8 cellular contexts compared by ENCODE assay signal in the genomic region with DNA sequence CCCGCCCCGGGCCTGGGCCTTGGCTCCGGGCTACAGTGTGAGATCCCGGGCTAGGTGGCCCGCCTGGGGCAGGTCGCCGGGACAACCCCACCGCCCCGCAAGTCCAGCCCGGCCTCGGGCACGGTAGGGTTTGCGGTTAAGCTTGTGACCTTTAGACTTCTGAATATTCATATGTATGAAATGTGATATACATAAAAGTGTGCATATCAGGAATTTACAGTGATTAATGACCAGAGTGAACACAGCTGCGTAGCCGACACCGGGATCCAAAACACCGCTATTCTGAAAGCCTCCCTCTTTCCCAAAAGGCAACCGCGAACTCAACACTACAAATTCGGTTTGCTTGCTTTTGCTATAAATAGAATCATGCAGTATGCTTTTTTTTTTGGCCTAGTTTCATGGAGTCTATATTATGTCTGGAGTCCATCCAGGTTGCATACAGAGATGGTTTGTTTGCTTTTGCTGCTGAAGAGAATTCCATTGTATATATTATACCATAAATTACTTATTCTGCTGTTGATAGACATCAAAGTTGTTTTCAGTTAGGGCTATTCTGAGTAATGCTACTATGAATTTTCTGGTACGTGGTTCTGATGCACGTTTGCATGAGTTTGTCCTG. TPM values are rescaled to one million over a fixed set of nuclear protein-coding genes. Genes with fewer than 3 reads are reported as not detected.
DNase-seq lines count a peak whose midpoint lies in the region; ATAC-seq and TF ChIP-seq lines count a peak whose summit lies in the region.

No MANE protein-coding gene starts in this region.

- peak overlapping the region; percentile 94 for H3K4me3 Mint-ChIP-seq in CD8-positive, alpha-beta T cell
- peak overlapping the region; percentile 98 for H3K4me3 Mint-ChIP-seq in type B pancreatic cell

- peaks cover 33% of the 10 kb centered on the region for H3K36me3 Mint-ChIP-seq in CD8-positive, alpha-beta T cell
- peaks cover 3% of the 10 kb centered on the region for H3K36me3 Mint-ChIP-seq in type B pancreatic cell

- peak overlapping the region; percentile 96 for H3K27ac Mint-ChIP-seq in CD8-positive, alpha-beta T cell
- peak overlapping the region; percentile 96 for H3K27ac Mint-ChIP-seq in type B pancreatic cell

- intact Hi-C loops in CD8-positive, alpha-beta T cell (cut with DNase I, micrococcal nuclease), result loop anchor here (1.0 to 10.0 kb wide), 11 partner anchors 18 to 1561 kb away; partner anchors contain the start of genes SELENOS (in 2 of the 2), TARS3 (in 2 of the 2), TM2D3 (in 2 of the 2) and ADAMTS17 (in 1 of the 2)

- H3F3A ChIP-seq in Loucy (ENCODE audit: low read depth), result peaks cover 5% of the 10 kb centered on the region; the same call in 1 of the 2 replicates

- H3K4me1 Mint-ChIP-seq in CD8-positive, alpha-beta T cell (ENCODE audit: low read depth), result peaks cover 47% of the 10 kb centered on the region
- peaks cover 24% of the 10 kb centered on the region for H3K4me1 Mint-ChIP-seq in type B pancreatic cell (ENCODE audit: unreplicated experiment)

- H4K20me1 ChIP-seq in Loucy (ENCODE audit: insufficient read depth, low read length, poor library complexity, severe bottlenecking), result peaks cover 37% of the 10 kb centered on the region

- no peak for ATAC-seq in CD8-positive, alpha-beta T cell

- no peaks in the 10 kb centered on the region for H3K9me3 Mint-ChIP-seq in CD8-positive, alpha-beta T cell
- no peaks in the 10 kb centered on the region for H3K9me3 Mint-ChIP-seq in type B pancreatic cell

- CTCF ChIA-PET in CD8-positive, alpha-beta T cell (lab: Charles Lee), result interaction anchor here (0.8 to 5.0 kb wide), 2 partner anchors 37 to 345 kb away, joined by 3 to 30 read pairs; no protein-coding TSS in a partner anchor

- no peak for TF ChIP-seq CTCF in CD8-positive, alpha-beta T cell (IDR thresholded peaks at IDR 0.05)
- no peak for TF ChIP-seq CTCF in Loucy (conservative IDR thresholded peaks at IDR 0.05; ENCODE audit: low read length)
- TF ChIP-seq CTCF in cardiac fibroblast (IDR thresholded peaks at IDR 0.05; ENCODE audit: low read depth, low read length), result no peak
- TF ChIP-seq CTCF in type B pancreatic cell (conservative IDR thresholded peaks at IDR 0.05), result no peak

- no peaks in the 10 kb centered on the region for H3K36me3 ChIP-seq in CD8-positive, alpha-beta T cell (ENCODE audit: insufficient read depth, low read length)
- H3K36me3 ChIP-seq in Loucy (ENCODE audit: insufficient read depth, low read length), result no peaks in the 10 kb centered on the region

- H2AFZ ChIP-seq in Loucy (ENCODE audit: low read length), result peak overlapping the region; percentile 86

- peak overlapping the region; percentile 97 for H3K4me3 ChIP-seq in CD8-positive, alpha-beta T cell (ENCODE audit: low read depth, low read length)
- peak overlapping the region; percentile 97 for H3K4me3 ChIP-seq in Loucy (ENCODE audit: low read length, poor library complexity, severe bottlenecking)
- H3K4me3 ChIP-seq in cardiac fibroblast (replicated peaks in 1 of 2; ENCODE audit: low read depth in 2 of 2, low read length in 2 of 2), result peak overlapping the region; percentile 85 to 92

- DNase-seq in CD8-positive, alpha-beta T cell, result no peak
- DNase-seq in cardiac fibroblast (ENCODE audit: low read depth in 2 of 2), result peak; percentile 7 to 49
- peak; percentile 18 for DNase-seq in medulla oblongata (ENCODE audit: extremely low spot score)
- DNase-seq in type B pancreatic cell (ENCODE audit: extremely low spot score, unreplicated experiment), result no peak
- DNase-seq in NOMO-1 (lab: John Stamatoyannopoulos, UW; ENCODE audit: unreplicated experiment in 2 of 2), result no peak
- DNase-seq in NK-92 treated with Interleukin-12 subunit alpha and Interleukin-12 subunit beta, amount 100 ng/mL, for 24 hours (lab: John Stamatoyannopoulos, UW), result no peak
- DNase-seq in occipital lobe (lab: John Stamatoyannopoulos, UW), result no peak

- H3K4me1 ChIP-seq in CD8-positive, alpha-beta T cell (ENCODE audit: insufficient read depth, low read length), result peaks cover 42% of the 10 kb centered on the region
- H3K4me1 ChIP-seq in Loucy (ENCODE audit: insufficient read depth, low read length, poor library complexity, severe bottlenecking), result peaks cover 34% of the 10 kb centered on the region

- peaks cover 47% of the 10 kb centered on the region for H3K79me2 ChIP-seq in Loucy (ENCODE audit: insufficient read depth, low read length)

- no peaks in the 10 kb centered on the region for H3K27me3 Mint-ChIP-seq in CD8-positive, alpha-beta T cell (ENCODE audit: low read depth)
- no peaks in the 10 kb centered on the region for H3K27me3 Mint-ChIP-seq in type B pancreatic cell

- no peaks in the 10 kb centered on the region for H3K9me2 ChIP-seq in Loucy (replicated peaks; ENCODE audit: low read depth, low read length)

- peak overlapping the region; percentile 92 for H3K9ac ChIP-seq in Loucy (ENCODE audit: low read depth, low read length, poor library complexity, severe bottlenecking)

- H3K4me2 ChIP-seq in Loucy (ENCODE audit: low read depth, low read length, poor library complexity, severe bottlenecking), result peak overlapping the region; percentile 87

- POLR2A ChIA-PET in CD8-positive, alpha-beta T cell (lab: Charles Lee), result interaction anchor here (0.6 to 3.5 kb wide), 11 partner anchors 10 to 429 kb away, joined by 3 to 34 read pairs (median 4); partner anchors contain the start of gene TARS3

- H3K9me3 ChIP-seq in CD8-positive, alpha-beta T cell (ENCODE audit: low read length), result no peaks in the 10 kb centered on the region
- H3K9me3 ChIP-seq in Loucy (ENCODE audit: insufficient read depth, low read depth, low read length), result no peaks in the 10 kb centered on the region

- H3K27ac ChIP-seq in CD8-positive, alpha-beta T cell (ENCODE audit: low read depth, low read length), result peak overlapping the region; percentile 98

- H3K27me3 ChIP-seq in CD8-positive, alpha-beta T cell (ENCODE audit: insufficient read depth, low read length), result no peaks in the 10 kb centered on the region
- H3K27me3 ChIP-seq in Loucy (ENCODE audit: insufficient read depth, low read length, poor library complexity, severe bottlenecking), result no peaks in the 10 kb centered on the region

RNA-seq across cellular contexts. Expression of gene SNRPA1, which starts 0.7 kb away (rescaled TPM):
- 100 to 1,000 TPM; 228 to 247 TPM for total RNA-seq in CD8-positive, alpha-beta T cell
- total RNA-seq in type B pancreatic cell (ENCODE audit: low replicate concordance) (72.6 and 80.3 TPM in 2 replicates), occipital lobe (15.0 TPM)

RNA-seq across cellular contexts. Expression of gene SELENOS, which starts 18.4 kb away (rescaled TPM):
- total RNA-seq in CD8-positive, alpha-beta T cell, result 10 to 100 TPM; 46.0 to 50.4 TPM
- total RNA-seq in type B pancreatic cell (ENCODE audit: low replicate concordance), result 47.2 and 74.3 TPM in 2 replicates
- total RNA-seq in occipital lobe, result 40.1 TPM

RNA-seq across cellular contexts. Expression of gene CHSY1, which starts 43.9 kb away (rescaled TPM):
- total RNA-seq in CD8-positive, alpha-beta T cell, result 10 to 100 TPM; 15.4 to 15.6 TPM
- total RNA-seq in type B pancreatic cell (ENCODE audit: low replicate concordance), result 18.4 and 43.0 TPM in 2 replicates
- total RNA-seq in occipital lobe, result 23.9 TPM

Comparison
In these comparisons a context has a peak if more than half of its experiments do, and no peak if none do; other contexts are left out.
1. DNase-seq: peak in cardiac fibroblast (2 of 2) and medulla oblongata (single experiment); none in CD8-positive, alpha-beta T cell (0 of 7), type B pancreatic cell (single experiment), NOMO-1 (0 of 2), NK-92 treated with Interleukin-12 subunit alpha and Interleukin-12 subunit beta, amount 100 ng/mL, for 24 hours (single experiment) and occipital lobe (single experiment).
2. Peak in every context shown above with its lines, with median percentiles within 50 percentile points of each other: H3K4me3 ChIP-seq.